23 cellular contexts compared by ENCODE assay signal in the genomic region with DNA sequence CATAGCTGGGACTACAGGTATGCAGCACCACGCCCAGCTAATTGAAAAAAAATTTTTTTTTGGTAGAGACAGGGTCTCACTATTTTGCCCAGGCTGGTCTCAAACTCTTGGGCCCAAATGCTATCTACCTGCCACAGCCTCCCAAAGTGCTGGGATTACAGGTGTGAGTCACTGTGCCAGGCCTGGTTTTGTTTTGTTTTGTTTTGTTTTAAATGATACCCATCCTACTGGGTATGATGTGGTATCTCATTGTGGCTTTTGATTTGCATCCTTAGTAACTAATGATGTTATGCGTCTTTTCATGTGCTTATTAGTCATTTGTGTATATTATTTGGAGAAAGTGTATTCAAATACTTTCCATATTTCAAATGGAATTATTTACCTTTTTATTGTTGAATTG.
"Had no signal": no experiment of that assay in that cellular context is flagged by ENCODE, and none has a peak within 500 bp of the region (broad histone marks: within the 10 kb centered on the region; RNA-seq: fewer than 3 reads in every experiment).

No MANE protein-coding gene starts in this region.

- H3K9me3 ChIP-seq: SJSA1 had no signal

- H3K27ac Mint-ChIP-seq: T-helper 1 cell treated with Interleukin-12 subunit alpha and Interleukin-12 subunit beta and Interleukin-4 antibody, amounts not matched to agents 30 μg/mL and 1 μg/mL, for 36 hours had no signal

- H3K4me1 ChIP-seq: SJSA1 had no signal

- H3K27me3 ChIP-seq: brain microvascular endothelial cell, SJSA1 had no signal

- DNase-seq: activated CD4-positive, alpha-beta T cell treated with anti-CD3 and anti-CD28 coated beads for 48 hours; activated CD4-positive, alpha-beta T cell treated with anti-CD3 and anti-CD28 coated beads, Interleukin-2, amount 50 U/mL, for 48 hours; activated effector memory CD4-positive, alpha-beta T cell treated with Interleukin-2 at 50 U/mL for 16 hours; activated naive CD4-positive, alpha-beta T cell treated with Interleukin-2 at 50 U/mL for 16 hours; brain microvascular endothelial cell; cerebellar nuclear complex; IMR-90; Kasumi-1; KBM-7; NCI-H1048; NCI-H1930; NCI-H2171; NCI-H226; NCI-H526; NCI-H82; OCI-M1; SHP77; SW 1271 had no signal

- H3K27ac ChIP-seq: brain microvascular endothelial cell, SJSA1 had no signal

- ATAC-seq: activated CD4-positive, CD25-positive, alpha-beta regulatory T cell treated with anti-CD3 and anti-CD28 coated beads, Interleukin-2, amount 50 U/mL, for 24 hours; SK-N-SH treated with all-trans-retinoic acid at 6 μM for 48 hours had no signal

- H3K4me3 ChIP-seq: SJSA1 had no signal

- H3K9me3 Mint-ChIP-seq: T-helper 1 cell treated with Interleukin-12 subunit alpha and Interleukin-12 subunit beta and Interleukin-4 antibody, amounts not matched to agents 30 μg/mL and 1 μg/mL, for 36 hours had no signal

- H3K4me3 Mint-ChIP-seq: activated naive CD8-positive, alpha-beta T cell; T-helper 1 cell treated with Interleukin-12 subunit alpha and Interleukin-12 subunit beta and Interleukin-4 antibody, amounts not matched to agents 30 μg/mL and 1 μg/mL, for 36 hours had no signal

- H3K27me3 Mint-ChIP-seq: activated naive CD8-positive, alpha-beta T cell had no signal
